8 cellular contexts compared by ENCODE assay signal in the genomic region with DNA sequence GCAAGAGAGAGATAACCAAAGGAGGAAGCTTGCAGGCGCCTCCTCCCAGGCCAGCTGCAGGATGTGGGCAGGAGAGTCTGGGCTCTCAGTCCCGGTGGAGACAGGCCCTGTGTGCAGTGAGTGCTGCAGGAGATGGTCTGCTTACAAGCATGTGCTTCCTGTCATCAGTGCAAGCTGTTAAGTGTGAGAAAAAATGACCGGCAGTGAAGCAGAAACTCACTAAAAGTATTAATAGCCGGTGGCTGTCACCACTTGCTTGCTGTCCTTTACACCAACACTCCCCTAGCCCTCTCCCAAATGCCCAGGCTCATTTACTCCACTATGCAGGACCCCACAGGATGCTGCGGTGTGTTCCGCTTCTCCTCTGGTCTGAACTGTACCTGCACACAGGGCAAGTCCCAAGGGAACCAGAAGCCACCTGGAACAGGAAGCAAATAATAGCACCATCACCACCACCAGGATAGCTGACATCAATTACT.
DNase-seq lines count a peak whose midpoint lies in the region; ATAC-seq and TF ChIP-seq lines count a peak whose summit lies in the region.

No MANE protein-coding gene starts in this region.

- H3K9me3 Mint-ChIP-seq in nephron progenitor cell = no peaks in the 10 kb centered on the region

- no peak overlapping the region for H3K27ac Mint-ChIP-seq in nephron progenitor cell

- ATAC-seq in GM18873 (IDR thresholded peaks at IDR 0.05; ENCODE audit: low FRiP score, unreplicated experiment) = peak; percentile 91
- ATAC-seq in HG02763 (IDR thresholded peaks at IDR 0.05; ENCODE audit: unreplicated experiment) = peak; percentile 94
- ATAC-seq in heart right ventricle = peak; percentile 83 to 91 (median 85)

- no peak overlapping the region for H3K4me3 ChIP-seq in heart right ventricle
- no peak overlapping the region for H3K4me3 ChIP-seq in stomach

- H3K4me3 Mint-ChIP-seq in nephron progenitor cell = no peak overlapping the region

- H3K27me3 ChIP-seq in heart right ventricle (no peaks in the 10 kb centered on the region), stomach (peaks cover 0 to 7% (median 0%) of the 10 kb centered on the region in 3 donors)

- intact Hi-C loops in heart right ventricle (cut with DNase I) = loop anchor here in 1 of 10 donors (10.0 kb wide), 1 partner anchor 429 kb away; no protein-coding TSS in a partner anchor
- intact Hi-C loops in stomach (cut with DNase I; ENCODE audit: low total_unique reads) = no loop called here

- DNase-seq in NCI-H2171 treated with DMSO at 0.1 percent for 48 hours (lab: John Stamatoyannopoulos, UW) (peak; percentile 45), heart right ventricle (peak; percentile 48 to 59), HT-29 (ENCODE audit: low spot score) (no peak), stomach (no peak), AG08395 (ENCODE audit: low spot score) (no peak), nephron progenitor cell (no peak)

- peak overlapping the region in 2 of 10 donors; percentile 61 to 68 for H3K27ac ChIP-seq in heart right ventricle
- no peak overlapping the region for H3K27ac ChIP-seq in stomach

- no peak for TF ChIP-seq EP300 in stomach (IDR thresholded peaks at IDR 0.05)

- peaks cover 14% of the 10 kb centered on the region for H3K27me3 Mint-ChIP-seq in nephron progenitor cell (ENCODE audit: low read depth, poor library complexity)

- no peaks in the 10 kb centered on the region for H3K36me3 ChIP-seq in heart right ventricle
- H3K36me3 ChIP-seq in stomach = no peaks in the 10 kb centered on the region

- no peaks in the 10 kb centered on the region for H3K36me3 Mint-ChIP-seq in nephron progenitor cell (ENCODE audit: low read depth)

- H3K4me1 Mint-ChIP-seq in nephron progenitor cell = peaks cover 36% of the 10 kb centered on the region

- H3K9me3 ChIP-seq in heart right ventricle (no peaks in the 10 kb centered on the region), stomach (no peaks in the 10 kb centered on the region)

- no peak for TF ChIP-seq POLR2A in stomach (IDR thresholded peaks at IDR 0.05)

- no peak for TF ChIP-seq CTCF in heart right ventricle (IDR thresholded peaks at IDR 0.05)
- TF ChIP-seq CTCF in stomach (IDR thresholded peaks at IDR 0.05) = no peak
- TF ChIP-seq CTCF in nephron progenitor cell (IDR thresholded peaks at IDR 0.05) = no peak

- WGBS in heart right ventricle, 2 donors = 12 to 19% methylated on average over 6 of the region's 6 CpGs
- WGBS in stomach, 5 donors = 47 to 63% (median 57%) methylated on average over 6 of the region's 6 CpGs

- peaks cover 7 to 47% (median 32%) of the 10 kb centered on the region in 9 donors for H3K4me1 ChIP-seq in heart right ventricle
- H3K4me1 ChIP-seq in stomach = peaks cover 0 to 10% (median 2%) of the 10 kb centered on the region in 4 donors

Comparison
In these comparisons a context has a peak if more than half of its experiments do, and no peak if none do; other contexts are left out.
1. DNase-seq: peak in NCI-H2171 treated with DMSO at 0.1 percent for 48 hours (single experiment) and heart right ventricle (2 of 2); none in HT-29 (single experiment), stomach (single experiment), AG08395 (single experiment) and nephron progenitor cell (single experiment).
2. Peak in every context shown above with its lines, with median percentiles within 50 percentile points of each other: ATAC-seq.